In the genomic region with DNA sequence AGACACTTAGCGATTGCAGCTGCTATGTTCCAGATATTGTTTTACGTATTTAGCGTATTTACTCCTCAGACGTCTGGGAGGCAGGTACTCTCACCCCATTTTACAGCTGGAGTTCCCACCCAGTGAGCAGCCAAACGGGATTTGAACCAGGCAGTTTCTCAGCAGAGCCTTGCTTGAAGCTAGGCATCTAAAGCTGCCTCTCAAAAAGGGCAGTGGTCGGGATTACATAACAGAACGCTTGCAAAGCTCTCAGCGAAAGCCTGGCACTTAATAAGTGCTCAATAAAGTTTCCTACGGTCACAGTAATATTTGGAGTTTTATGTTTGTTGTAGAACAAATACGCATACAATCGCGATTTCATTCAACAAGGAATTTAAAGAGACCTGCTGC, we compare ENCODE assay signal across 9 cellular contexts. TPM values are rescaled to one million over a fixed set of nuclear protein-coding genes. Genes with fewer than 3 reads are reported as not detected.
DNase-seq lines count a peak whose midpoint lies in the region; ATAC-seq and TF ChIP-seq lines count a peak whose summit lies in the region.
"Had no signal": no experiment of that assay in that cellular context is flagged by ENCODE, and none has a peak within 500 bp of the region (broad histone marks: within the 10 kb centered on the region; RNA-seq: fewer than 3 reads in every experiment).

No MANE protein-coding gene starts in this region.

- H3K27ac ChIP-seq in PC-9 (no peak overlapping the region), esophagus squamous epithelium (peak overlapping the region in 1 of 4 donors; percentile 84), skin epidermis (no peak overlapping the region)

- H3K36me3 ChIP-seq in PC-9 (ENCODE audit: low read depth) (no peaks in the 10 kb centered on the region), esophagus squamous epithelium (no peaks in the 10 kb centered on the region)

- peak overlapping the region; percentile 96 for H3K4me3 ChIP-seq in PC-9
- H3K4me3 ChIP-seq in esophagus squamous epithelium = peak overlapping the region; percentile 42 to 71 (median 64)
- peak overlapping the region in 5 of 7 experiments; percentile 41 to 59 (median 50) for H3K4me3 ChIP-seq in skin epidermis

- H4K20me1 ChIP-seq in PC-9 (ENCODE audit: insufficient read depth) = no peaks in the 10 kb centered on the region

- DNase-seq in NCI-H2171 treated with DMSO at 0.1 percent for 48 hours (lab: John Stamatoyannopoulos, UW) (peak; percentile 41), NCI-H2171 (lab: John Stamatoyannopoulos, UW) (no peak), PC-9 (no peak), esophagus squamous epithelium (lab: John Stamatoyannopoulos, UW) (no peak)
- no peak for DNase-seq in stimulated activated CD4-positive, alpha-beta T cell treated with anti-CD3 and anti-CD28 coated beads, Interleukin-4, amount 100 ng/mL, for 4 hours
- DNase-seq: stimulated activated CD4-positive, alpha-beta T cell treated with anti-CD3 and anti-CD28 coated beads, Interleukin-4, amount 100 ng/mL, for 24 hours had no signal

- H2AFZ ChIP-seq in PC-9 = peak overlapping the region; percentile 86

- H3K27me3 ChIP-seq in PC-9 (ENCODE audit: insufficient read depth, low read depth) (no peaks in the 10 kb centered on the region), esophagus squamous epithelium (peaks cover 0 to 34% (median 0%) of the 10 kb centered on the region in 4 donors)

- peaks cover 21% of the 10 kb centered on the region; the same call in 1 of the 2 replicates for H3F3A ChIP-seq in PC-9 (ENCODE audit: insufficient read depth, low read depth)

- peaks cover 35% of the 10 kb centered on the region for H3K79me2 ChIP-seq in PC-9 (ENCODE audit: low read depth)

- CTCF ChIA-PET in PC-9 (lab: Charles Lee) = interaction anchor here (0.5 to 0.7 kb wide), 2 partner anchors 9 to 49 kb away, joined by 3 read pairs; no protein-coding TSS in a partner anchor

- no peaks in the 10 kb centered on the region for H3K9me2 ChIP-seq in PC-9 (ENCODE audit: insufficient read depth)

- WGBS in esophagus squamous epithelium, 2 donors = 36 to 38% methylated on average over 12 of the region's 12 CpGs

- H3K4me1 ChIP-seq in PC-9 (replicated peaks; ENCODE audit: insufficient read depth) = peaks cover 39% of the 10 kb centered on the region
- peaks cover 8 to 42% (median 11%) of the 10 kb centered on the region in 3 donors for H3K4me1 ChIP-seq in esophagus squamous epithelium

- BruUV-seq in PC-9 (replicated peaks; lab: Mats Ljungman, UMichigan) = no TSS peak

- intact Hi-C loops in PC-9 (cut with micrococcal nuclease; ENCODE audit: unreplicated experiment) = loop anchor here (10.0 kb wide), 1 partner anchor 594 kb away; the partner anchor contains the start of gene SNX30
- intact Hi-C loops in esophagus squamous epithelium (cut with DNase I) = no loop called here

- peak overlapping the region; percentile 88 for H3K4me2 ChIP-seq in PC-9

- no peak for TF ChIP-seq POLR2A in esophagus squamous epithelium (IDR thresholded peaks at IDR 0.05)

- ATAC-seq in HG02973 (IDR thresholded peaks at IDR 0.05; ENCODE audit: unreplicated experiment) = no peak
- ATAC-seq in HG03565 (IDR thresholded peaks at IDR 0.05; ENCODE audit: unreplicated experiment) = no peak

- H3K9me3 ChIP-seq in PC-9 (ENCODE audit: insufficient read depth, low read depth) (no peaks in the 10 kb centered on the region), esophagus squamous epithelium (no peaks in the 10 kb centered on the region)

- POLR2A ChIA-PET in PC-9 (lab: Charles Lee; ENCODE audit: unreplicated experiment) = interaction anchor here (0.6 kb wide), 1 partner anchor 274 kb away, joined by 4 read pairs; no protein-coding TSS in a partner anchor

- TF ChIP-seq CTCF in PC-9 (conservative IDR thresholded peaks at IDR 0.05) (no peak), esophagus squamous epithelium (IDR thresholded peaks at IDR 0.05) (no peak)

RNA-seq across cellular contexts. Expression of gene BSPRY, which starts 0.3 kb away (rescaled TPM):
- total RNA-seq in PC-9 (2021) (28.8 and 29.3 TPM in 2 replicates), esophagus squamous epithelium (10 to 100 TPM; 18.1 to 50.1 (median 37.6) TPM)

RNA-seq across cellular contexts. Expression of gene WDR31, which starts 9.0 kb away (rescaled TPM):
- total RNA-seq in PC-9 (2021) = 11.2 and 12.9 TPM in 2 replicates
- 1 to 10 TPM; 1.1 to 1.9 (median 1.5) TPM for total RNA-seq in esophagus squamous epithelium

RNA-seq across cellular contexts. Expression of gene HDHD3, which starts 27.7 kb away (rescaled TPM):
- total RNA-seq in PC-9 (2021) (39.5 and 44.0 TPM in 2 replicates), esophagus squamous epithelium (10 to 100 TPM; 35.9 to 84.2 (median 46.4) TPM)

RNA-seq across cellular contexts. Expression of gene RNF183, which starts 45.9 kb away (rescaled TPM):
- total RNA-seq in PC-9 (2021) = 0.92 and 2.3 TPM in 2 replicates
- total RNA-seq in esophagus squamous epithelium = 1 to 10 TPM in 3 of 4 donors, not detected in 1; 2.1 to 6.0 (median 3.4) TPM

RNA-seq across cellular contexts. Expression of gene ALAD, which starts 52.0 kb away (rescaled TPM):
- total RNA-seq in PC-9 (2021) (33.3 and 42.7 TPM in 2 replicates), esophagus squamous epithelium (10 to 100 TPM; 19.1 to 52.0 (median 33.5) TPM)
